ENCODE assay signal across 13 cellular contexts in the genomic region with DNA sequence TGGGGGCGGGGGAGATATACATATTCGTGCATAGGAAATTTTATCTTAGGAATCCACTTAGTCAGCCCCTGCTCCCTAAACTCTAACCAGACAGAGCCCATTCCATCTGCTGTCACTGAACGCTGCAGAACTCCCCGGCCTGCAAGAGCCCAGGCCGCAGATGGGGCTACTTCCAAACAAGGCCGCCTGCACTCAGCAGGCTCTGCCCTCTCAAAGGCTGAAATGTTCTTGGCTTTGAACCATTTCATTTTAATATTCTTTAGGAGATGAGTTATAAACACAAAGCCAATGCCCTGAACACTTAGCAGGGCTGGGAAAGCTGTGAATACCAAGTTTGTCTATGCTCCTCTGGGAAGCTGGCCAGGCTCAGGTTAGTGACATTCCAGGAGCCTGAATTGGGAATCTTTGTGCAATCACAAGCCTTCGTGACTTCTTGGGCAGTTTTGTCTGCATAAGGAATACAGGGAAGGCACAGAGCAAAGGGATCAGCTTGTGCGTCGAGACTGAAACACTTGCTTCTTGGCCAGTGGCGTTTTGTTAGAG.
DNase-seq lines count a peak whose midpoint lies in the region; ATAC-seq and TF ChIP-seq lines count a peak whose summit lies in the region.
"Had no signal": no experiment of that assay in that cellular context is flagged by ENCODE, and none has a peak within 500 bp of the region (broad histone marks: within the 10 kb centered on the region; RNA-seq: fewer than 3 reads in every experiment).

No MANE protein-coding gene starts in this region.

- H3K27ac Mint-ChIP-seq in CD4-positive, alpha-beta T cell = no peak overlapping the region

- peak overlapping the region; percentile 84 for H3K4me2 ChIP-seq in BLaER1

- no peaks in the 10 kb centered on the region for H3K36me3 Mint-ChIP-seq in CD4-positive, alpha-beta T cell (ENCODE audit: low read depth)

- TF ChIP-seq CTCF in astrocyte of the spinal cord (IDR thresholded peaks at IDR 0.05; ENCODE audit: low read depth, low read length) (no peak), left ventricle myocardium inferior (IDR thresholded peaks at IDR 0.05; ENCODE audit: borderline replicate concordance) (no peak), retinal pigment epithelial cell (conservative IDR thresholded peaks at IDR 0.05; ENCODE audit: low read depth, low read length) (no peak), GM10248 (IDR thresholded peaks at IDR 0.05; ENCODE audit: control extremely low read depth, extremely low read depth, low read depth, missing control alignments) (no peak), GM13976 (IDR thresholded peaks at IDR 0.05; ENCODE audit: borderline replicate concordance, control extremely low read depth, extremely low read depth, insufficient read depth, missing control alignments) (no peak)
- no peak for TF ChIP-seq CTCF in CD4-positive, alpha-beta T cell (IDR thresholded peaks at IDR 0.05)

- in situ Hi-C loops in astrocyte of the spinal cord (cut with HindIII; ENCODE audit: low sequenced_read_pairs) = no loop called here
- in situ Hi-C loops in GM13976 (cut with MboI; ENCODE audit: low sequenced_read_pairs, unreplicated experiment) = no loop called here

- ATAC-seq in CD4-positive, alpha-beta T cell (ENCODE audit: poor library complexity) = no peak

- no peaks in the 10 kb centered on the region for H3K27me3 Mint-ChIP-seq in CD4-positive, alpha-beta T cell

- H3K27ac ChIP-seq in BLaER1 (peak overlapping the region; percentile 76; the same call in 1 of the 2 replicates), left ventricle myocardium inferior (replicated peaks) (peak overlapping the region; percentile 91)
- no peak overlapping the region for H3K27ac ChIP-seq in CD4-positive, alpha-beta T cell (ENCODE audit: low read depth, low read length)

- no peaks in the 10 kb centered on the region for H3K36me3 ChIP-seq in BLaER1
- peaks cover 35% of the 10 kb centered on the region for H3K36me3 ChIP-seq in left ventricle myocardium inferior
- peaks cover 15% of the 10 kb centered on the region for H3K36me3 ChIP-seq in MG63

- peaks cover 52% of the 10 kb centered on the region for H3K4me1 ChIP-seq in BLaER1
- H3K4me1 ChIP-seq in left ventricle myocardium inferior = peaks cover 54% of the 10 kb centered on the region

- no peaks in the 10 kb centered on the region for H3K4me1 Mint-ChIP-seq in CD4-positive, alpha-beta T cell (ENCODE audit: low read depth)

- CTCF ChIA-PET in CD4-positive, alpha-beta T cell (lab: Charles Lee) = no interaction called here
- CTCF ChIA-PET in GM10248 (lab: Yijun Ruan, JAX) = interaction anchor here (1.1 kb wide), 1 partner anchor 9 kb away, joined by 4 read pairs; no protein-coding TSS in a partner anchor

- no peaks in the 10 kb centered on the region for H3K9me3 Mint-ChIP-seq in CD4-positive, alpha-beta T cell

- no peaks in the 10 kb centered on the region for H3K27me3 ChIP-seq in BLaER1
- H3K27me3 ChIP-seq in left ventricle myocardium inferior (ENCODE audit: low read depth) = no peaks in the 10 kb centered on the region
- no peaks in the 10 kb centered on the region for H3K27me3 ChIP-seq in CD4-positive, alpha-beta T cell (ENCODE audit: control insufficient read depth, insufficient read depth, low read length)
- H3K27me3 ChIP-seq in MG63 = no peaks in the 10 kb centered on the region

- POLR2A ChIA-PET in CD4-positive, alpha-beta T cell (lab: Charles Lee) = no interaction called here
- POLR2A ChIA-PET in GM10248 (lab: Yijun Ruan, JAX) = no interaction called here

- no peaks in the 10 kb centered on the region for H4K20me1 ChIP-seq in BLaER1

- H3K4me3 Mint-ChIP-seq in CD4-positive, alpha-beta T cell = no peak overlapping the region

- H3K9me3 ChIP-seq in BLaER1 (no peaks in the 10 kb centered on the region), left ventricle myocardium inferior (replicated peaks) (no peaks in the 10 kb centered on the region), MG63 (no peaks in the 10 kb centered on the region)
- H3K9me3 ChIP-seq in CD4-positive, alpha-beta T cell (ENCODE audit: control insufficient read depth, low read length) = no peaks in the 10 kb centered on the region

- no peak overlapping the region for H3K4me3 ChIP-seq in BLaER1
- no peak overlapping the region for H3K4me3 ChIP-seq in astrocyte of the spinal cord (ENCODE audit: low read depth, low read length)
- no peak overlapping the region for H3K4me3 ChIP-seq in left ventricle myocardium inferior
- H3K4me3 ChIP-seq in retinal pigment epithelial cell (ENCODE audit: low read length) = no peak overlapping the region
- H3K4me3 ChIP-seq in MG63 = no peak overlapping the region

- intact Hi-C loops in left ventricle myocardium inferior (cut with micrococcal nuclease) = loop anchor here (5.0 kb wide), 1 partner anchor 42 kb away; no protein-coding TSS in a partner anchor
- intact Hi-C loops in CD4-positive, alpha-beta T cell (cut with DNase I, micrococcal nuclease) = no loop called here

- DNase-seq in astrocyte of the spinal cord (ENCODE audit: low read depth, low spot score) (peak; percentile 39), left ventricle myocardium inferior (no peak), retinal pigment epithelial cell (ENCODE audit: low read depth) (peak; percentile 13), GM10248 (ENCODE audit: extremely low spot score) (no peak), MG63 (no peak), GM13976 (ENCODE audit: low spot score) (no peak)
- DNase-seq in CD4-positive, alpha-beta T cell = no peak
- DNase-seq: effector memory CD4-positive, alpha-beta T cell; kidney; NCI-H2029 treated with DMSO at 0.1 percent for 48 hours; OCI-M1; retina had no signal

- H3K9ac ChIP-seq in BLaER1 = no peak overlapping the region

Comparison
In these comparisons a context has a peak if more than half of its experiments do, and no peak if none do; other contexts are left out.
1. DNase-seq: peak in astrocyte of the spinal cord (single experiment) and retinal pigment epithelial cell (single experiment); none in left ventricle myocardium inferior (single experiment), CD4-positive, alpha-beta T cell (0 of 10), GM10248 (single experiment), MG63 (single experiment) and GM13976 (single experiment).